30 cellular contexts compared by ENCODE assay signal in the genomic region with DNA sequence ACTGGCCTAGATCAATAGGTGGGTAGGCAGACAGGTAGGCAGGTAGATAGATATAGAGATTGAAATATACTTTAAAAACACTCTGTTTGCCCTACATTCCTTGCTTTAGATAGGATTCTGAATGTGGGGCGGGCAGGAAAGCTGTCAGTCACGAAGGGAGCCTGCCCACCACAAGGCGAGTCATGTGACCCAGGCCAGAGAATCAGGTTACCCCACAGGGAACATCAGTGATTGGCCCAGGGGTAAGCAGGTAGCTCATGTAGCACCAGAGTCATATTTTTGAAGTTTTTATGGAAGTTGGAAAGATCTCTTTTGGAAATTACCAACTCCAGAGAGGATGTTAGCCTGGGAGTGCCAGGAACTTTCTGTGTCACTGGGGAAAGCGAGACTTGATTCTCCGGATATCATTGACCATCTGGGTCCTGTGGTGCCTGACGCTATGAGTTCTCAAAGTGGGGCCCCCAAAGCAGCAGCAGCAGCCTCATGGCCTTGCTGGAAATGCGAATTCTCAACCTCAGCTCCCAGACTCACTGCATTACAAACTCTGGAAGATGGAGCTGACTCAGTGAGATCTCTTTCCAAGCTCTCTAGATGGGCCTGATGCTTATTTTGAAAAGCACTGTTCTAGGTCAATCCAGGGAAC.
"Had no signal": no experiment of that assay in that cellular context is flagged by ENCODE, and none has a peak within 500 bp of the region (broad histone marks: within the 10 kb centered on the region; RNA-seq: fewer than 3 reads in every experiment).

No MANE protein-coding gene starts in this region.

- H3K9me3 Mint-ChIP-seq: activated naive CD4-positive, alpha-beta T cell treated with anti-CD3 and anti-CD28 coated beads, Interleukin-2, amount 50 U/mL, for 72 hours; activated T-helper 2 cell treated with anti-CD3 and anti-CD28 coated beads, Interferon-gamma antibody, Interleukin-2, Interleukin-4, amounts not matched to agents 10 μg/mL and 5 μg/mL and 100 μg/mL, durations not matched to agents 14 hours and 24 hours and 36 hours; mesothelial cell of epicardium; naive B cell; nephron progenitor cell; stimulated activated memory B cell treated with anti-CD40 and anti-IgM and Interleukin-4, amounts not matched to agents 10 μg/mL and 1 μg/mL and 100 μg/mL, for 72 hours; stimulated activated naive CD8-positive, alpha-beta T cell treated with anti-CD3 and anti-CD28 coated beads, Interleukin-15, amount 100 ng/mL, for 72 hours; T-helper 2 cell treated with Interferon-gamma antibody and Interleukin-4, amounts not matched to agents 5 μg/mL and 100 μg/mL, for 36 hours had no signal

- H3K4me1 Mint-ChIP-seq: activated CD4-positive, alpha-beta T cell treated with anti-CD3 and anti-CD28 coated beads for 36 hours; activated CD8-positive, alpha-beta memory T cell treated with anti-CD3 and anti-CD28 coated beads, Interleukin-2, amount 10 ng/mL, durations not matched to agents 7 days and 5 days; stimulated activated memory B cell treated with anti-CD40 and anti-IgM and Interleukin-4, amounts not matched to agents 10 μg/mL and 1 μg/mL and 100 μg/mL, for 72 hours; stimulated activated naive CD8-positive, alpha-beta T cell treated with anti-CD3 and anti-CD28 coated beads, Interleukin-15, amount 100 ng/mL, for 72 hours had no signal

- H3K4me3 Mint-ChIP-seq: activated CD4-positive, alpha-beta T cell treated with anti-CD3 and anti-CD28 coated beads for 36 hours; activated CD8-positive, alpha-beta memory T cell treated with anti-CD3 and anti-CD28 coated beads, Interleukin-2, amount 10 ng/mL, durations not matched to agents 7 days and 5 days; activated CD8-positive, alpha-beta T cell treated with anti-CD3 and anti-CD28 coated beads, Interleukin-2, amount 10 ng/mL, durations not matched to agents 7 days and 5 days; mesothelial cell of epicardium; naive B cell; nephron progenitor cell; stimulated activated memory B cell treated with anti-CD40 and anti-IgM and Interleukin-4, amounts not matched to agents 10 μg/mL and 1 μg/mL and 100 μg/mL, for 72 hours; stimulated activated naive CD8-positive, alpha-beta T cell treated with anti-CD3 and anti-CD28 coated beads, Interleukin-15, amount 100 ng/mL, for 72 hours; T-helper 2 cell treated with Interferon-gamma antibody and Interleukin-4, amounts not matched to agents 5 μg/mL and 100 μg/mL, for 36 hours had no signal

- H3K4me1 ChIP-seq: breast epithelium, heart right ventricle, left ventricle myocardium inferior, thyroid gland, upper lobe of left lung had no signal

- H3K27ac Mint-ChIP-seq: activated CD4-positive, alpha-beta T cell treated with anti-CD3 and anti-CD28 coated beads for 36 hours; activated CD8-positive, alpha-beta memory T cell treated with anti-CD3 and anti-CD28 coated beads, Interleukin-2, amount 10 ng/mL, durations not matched to agents 7 days and 5 days; activated CD8-positive, alpha-beta T cell treated with anti-CD3 and anti-CD28 coated beads, Interleukin-2, amount 10 ng/mL, durations not matched to agents 7 days and 5 days; activated naive CD4-positive, alpha-beta T cell treated with anti-CD3 and anti-CD28 coated beads, Interleukin-2, amount 50 U/mL, for 72 hours; activated T-helper 2 cell treated with anti-CD3 and anti-CD28 coated beads, Interferon-gamma antibody, Interleukin-2, Interleukin-4, amounts not matched to agents 10 μg/mL and 5 μg/mL and 100 μg/mL, durations not matched to agents 14 hours and 24 hours and 36 hours; mesothelial cell of epicardium; naive B cell; nephron progenitor cell; progenitor cell of endocrine pancreas; stimulated activated memory B cell treated with anti-CD40 and anti-IgM and Interleukin-4, amounts not matched to agents 10 μg/mL and 1 μg/mL and 100 μg/mL, for 72 hours; stimulated activated naive CD8-positive, alpha-beta T cell treated with anti-CD3 and anti-CD28 coated beads, Interleukin-15, amount 100 ng/mL, for 72 hours; T-helper 2 cell treated with Interferon-gamma antibody and Interleukin-4, amounts not matched to agents 5 μg/mL and 100 μg/mL, for 36 hours had no signal

- H3K36me3 ChIP-seq: breast epithelium, esophagus muscularis mucosa, heart right ventricle, left ventricle myocardium inferior, neutrophil, ovary, thyroid gland, upper lobe of left lung had no signal

- H3K27ac ChIP-seq: breast epithelium, esophagus muscularis mucosa, foreskin keratinocyte, heart right ventricle, left ventricle myocardium inferior, ovary, thyroid gland, upper lobe of left lung had no signal

- H3K36me3 Mint-ChIP-seq: activated CD8-positive, alpha-beta memory T cell treated with anti-CD3 and anti-CD28 coated beads, Interleukin-2, amount 10 ng/mL, durations not matched to agents 7 days and 5 days; activated naive CD4-positive, alpha-beta T cell treated with anti-CD3 and anti-CD28 coated beads, Interleukin-2, amount 50 U/mL, for 72 hours; mesothelial cell of epicardium; naive B cell; stimulated activated memory B cell treated with anti-CD40 and anti-IgM and Interleukin-4, amounts not matched to agents 10 μg/mL and 1 μg/mL and 100 μg/mL, for 72 hours had no signal

- H3K9me3 ChIP-seq: breast epithelium, esophagus muscularis mucosa, heart right ventricle, left ventricle myocardium inferior, neutrophil, ovary, thyroid gland, upper lobe of left lung had no signal

- H3K4me3 ChIP-seq: breast epithelium, esophagus muscularis mucosa, heart right ventricle, left ventricle myocardium inferior, ovary, thyroid gland, upper lobe of left lung had no signal

- FAIRE-seq: small intestine had no signal

- ATAC-seq: activated CD4-positive, alpha-beta T cell treated with anti-CD3 and anti-CD28 coated beads for 36 hours; activated CD8-positive, alpha-beta memory T cell treated with anti-CD3 and anti-CD28 coated beads, Interleukin-2, amount 10 ng/mL, durations not matched to agents 7 days and 5 days; activated CD8-positive, alpha-beta T cell treated with anti-CD3 and anti-CD28 coated beads, Interleukin-2, amount 10 ng/mL, durations not matched to agents 7 days and 5 days; activated naive CD4-positive, alpha-beta T cell treated with anti-CD3 and anti-CD28 coated beads, Interleukin-2, amount 50 U/mL, for 72 hours; foreskin keratinocyte; heart right ventricle; sciatic nerve; stimulated activated memory B cell treated with anti-CD40 and anti-IgM and Interleukin-4, amounts not matched to agents 10 μg/mL and 1 μg/mL and 100 μg/mL, for 72 hours; stimulated activated naive CD8-positive, alpha-beta T cell treated with anti-CD3 and anti-CD28 coated beads, Interleukin-15, amount 100 ng/mL, for 72 hours had no signal

- DNase-seq: activated CD4-positive, alpha-beta T cell treated with anti-CD3 and anti-CD28 coated beads for 36 hours; activated CD4-positive, CD25-positive, alpha-beta regulatory T cell; activated CD8-positive, alpha-beta memory T cell treated with anti-CD3 and anti-CD28 coated beads, Interleukin-2, amount 10 ng/mL, durations not matched to agents 7 days and 5 days; activated CD8-positive, alpha-beta T cell treated with anti-CD3 and anti-CD28 coated beads, Interleukin-2, amount 10 ng/mL, durations not matched to agents 7 days and 5 days; activated T-cell treated with anti-CD3 and anti-CD28 coated beads, Interleukin-2, amount 50 U/mL, for 48 hours; central memory CD4-positive, alpha-beta T cell; foreskin keratinocyte; heart right ventricle; islet precursor cell; left ventricle myocardium inferior; naive B cell; nephron progenitor cell; ovary; retina; small intestine; stimulated activated CD4-positive, alpha-beta T cell treated with anti-CD3 and anti-CD28 coated beads, Interleukin-4, amount 100 ng/mL, for 24 hours; stimulated activated CD8-positive, alpha-beta memory T cell treated with anti-CD3 and anti-CD28 coated beads, Interleukin-4, amount 100 ng/mL, for 48 hours; stimulated activated naive CD8-positive, alpha-beta T cell treated with anti-CD3 and anti-CD28 coated beads, Interleukin-15, amount 100 ng/mL, for 72 hours; thyroid gland; upper lobe of left lung had no signal

- H3K27me3 Mint-ChIP-seq: activated CD8-positive, alpha-beta memory T cell treated with anti-CD3 and anti-CD28 coated beads, Interleukin-2, amount 10 ng/mL, durations not matched to agents 7 days and 5 days had no signal

- H3K27me3 ChIP-seq: breast epithelium, foreskin keratinocyte, neutrophil, ovary, thyroid gland, upper lobe of left lung had no signal
